ENCODE assay signal across 1 cellular context in genomic region chr2:70301344-70302194, GRCh38.
TF ChIP-seq lines count a peak whose summit lies in the region.

Gene FAM136A (minus strand): TSS chr2:70302067. CDS start chr2:70302011, 56 bp downstream.

TF ChIP-seq in HepG2, 621 proteins besides CTCF, POLR2A, EP300 and RAD21 (continued from another document and continues in another):
- TF ChIP-seq ZBTB2 (CRISPR knock-in tag; IDR thresholded peaks at IDR 0.05; ENCODE audit: low read depth) = 0 out of 2 replicates have a peak, but pooled peaks have one; percentile 27
- TF ChIP-seq ZBTB37 (CRISPR knock-in tag; IDR thresholded peaks at IDR 0.05) = 0 out of 2 replicates have a peak, but pooled peaks have one; percentile 60
- peak; percentile 93 for TF ChIP-seq MXD1 (CRISPR knock-in tag; IDR thresholded peaks at IDR 0.05)
- TF ChIP-seq TBX2 (CRISPR knock-in tag; IDR thresholded peaks at IDR 0.05; ENCODE audit: borderline replicate concordance) = peak; percentile 90
- TF ChIP-seq ZNF431 (CRISPR knock-in tag; IDR thresholded peaks at IDR 0.05; ENCODE audit: borderline replicate concordance, low read depth) = no peak
- peak; percentile 94; the same call in 1 of the 2 replicates for TF ChIP-seq ZNF160 (CRISPR knock-in tag; IDR thresholded peaks at IDR 0.05)
- no peak for TF ChIP-seq CHD2 (IDR thresholded peaks at IDR 0.05; ENCODE audit: low read depth, low read length)
- TF ChIP-seq PRMT3 (CRISPR knock-in tag; IDR thresholded peaks at IDR 0.05; ENCODE audit: borderline replicate concordance, low read depth) = no peak
- no peak for TF ChIP-seq SRSF4 (IDR thresholded peaks at IDR 0.05; ENCODE audit: low read depth, low read length, poor library complexity, severe bottlenecking)
- no peak for TF ChIP-seq GZF1 (CRISPR knock-in tag; IDR thresholded peaks at IDR 0.05)
- TF ChIP-seq ZNF326 (CRISPR knock-in tag; IDR thresholded peaks at IDR 0.05; ENCODE audit: borderline replicate concordance) = no peak
- peak; percentile 81; the same call in 1 of the 2 replicates for TF ChIP-seq ZNF569 (CRISPR knock-in tag; IDR thresholded peaks at IDR 0.05; ENCODE audit: borderline replicate concordance)
- TF ChIP-seq HNF1B (CRISPR knock-in tag; IDR thresholded peaks at IDR 0.05) = no peak
- peak; percentile 38 for TF ChIP-seq ELF3 (CRISPR knock-in tag; IDR thresholded peaks at IDR 0.05)
- TF ChIP-seq ZNF660 (CRISPR knock-in tag; IDR thresholded peaks at IDR 0.05; ENCODE audit: borderline replicate concordance, low read depth) = 0 out of 2 replicates have a peak, but pooled peaks have one; percentile 67
- no peak for TF ChIP-seq PLRG1 (conservative IDR thresholded peaks at IDR 0.05)
- no peak for TF ChIP-seq ZNF207 (IDR thresholded peaks at IDR 0.05; ENCODE audit: borderline replicate concordance)
- TF ChIP-seq ZFP36 (IDR thresholded peaks at IDR 0.05; ENCODE audit: borderline replicate concordance, low read depth, low read length, partially characterized antibody) = no peak
- peak; percentile 94 for TF ChIP-seq ZFP37 (CRISPR knock-in tag; IDR thresholded peaks at IDR 0.05; ENCODE audit: borderline replicate concordance)
- TF ChIP-seq ZBED4 (CRISPR knock-in tag; IDR thresholded peaks at IDR 0.05; ENCODE audit: borderline replicate concordance) = peak; percentile 39; the same call in 1 of the 2 replicates
- TF ChIP-seq NBN (conservative IDR thresholded peaks at IDR 0.05) = no peak
- TF ChIP-seq JUND (CRISPR knock-in tag; IDR thresholded peaks at IDR 0.05) = no peak
- no peak for TF ChIP-seq FLYWCH1 (CRISPR knock-in tag; IDR thresholded peaks at IDR 0.05)
- TF ChIP-seq ZNF674 (CRISPR knock-in tag; IDR thresholded peaks at IDR 0.05; ENCODE audit: low read depth) = no peak
- TF ChIP-seq ZNF282 (IDR thresholded peaks at IDR 0.05; ENCODE audit: partially characterized antibody) = no peak
- TF ChIP-seq ZNF3 (CRISPR knock-in tag; IDR thresholded peaks at IDR 0.05) = no peak; the same call in 1 of the 2 replicates
- TF ChIP-seq AFF4 (CRISPR knock-in tag; IDR thresholded peaks at IDR 0.05) = no peak; the same call in 1 of the 2 replicates
- TF ChIP-seq SAFB2 (CRISPR knock-in tag; IDR thresholded peaks at IDR 0.05; ENCODE audit: borderline replicate concordance, low read depth) = no peak; the same call in 1 of the 2 replicates
- peak; percentile 32 for TF ChIP-seq ZNF124 (CRISPR knock-in tag; IDR thresholded peaks at IDR 0.05)
- peak; percentile 54 for TF ChIP-seq EEA1 (CRISPR knock-in tag; IDR thresholded peaks at IDR 0.05; ENCODE audit: borderline replicate concordance)
- TF ChIP-seq KIAA2018 (CRISPR knock-in tag; IDR thresholded peaks at IDR 0.05; ENCODE audit: borderline replicate concordance) = peak; percentile 86; the same call in 1 of the 2 replicates
- peak; percentile 95 for TF ChIP-seq MTF2 (CRISPR knock-in tag; IDR thresholded peaks at IDR 0.05; ENCODE audit: borderline replicate concordance)
- TF ChIP-seq ATM (IDR thresholded peaks at IDR 0.05; ENCODE audit: borderline replicate concordance) = no peak
- TF ChIP-seq ZNF33A (CRISPR knock-in tag; IDR thresholded peaks at IDR 0.05; ENCODE audit: borderline replicate concordance) = no peak
- peak; percentile 83 for TF ChIP-seq ZNF343 (CRISPR knock-in tag; IDR thresholded peaks at IDR 0.05)
- TF ChIP-seq POLR2AphosphoS5 (IDR thresholded peaks at IDR 0.05; ENCODE audit: low read depth, low read length) = peak; percentile 93
- peak; percentile 84; the same call in 1 of the 2 replicates for TF ChIP-seq ZNF510 (CRISPR knock-in tag; IDR thresholded peaks at IDR 0.05; ENCODE audit: low read depth)
- no peak for TF ChIP-seq TBL1XR1 (IDR thresholded peaks at IDR 0.05; ENCODE audit: borderline replicate concordance, low read length, partially characterized antibody)
- no peak for TF ChIP-seq ZNF468 (CRISPR knock-in tag; IDR thresholded peaks at IDR 0.05)
- TF ChIP-seq TARDBP (CRISPR knock-in tag; IDR thresholded peaks at IDR 0.05) = peak; percentile 87
- no peak for TF ChIP-seq RFX5 (IDR thresholded peaks at IDR 0.05; ENCODE audit: low read depth, low read length)
- peak; percentile 35; the same call in 1 of the 2 replicates for TF ChIP-seq ZSCAN22 (CRISPR knock-in tag; IDR thresholded peaks at IDR 0.05)
